ENCODE assay signal across 8 cellular contexts in the genomic region with DNA sequence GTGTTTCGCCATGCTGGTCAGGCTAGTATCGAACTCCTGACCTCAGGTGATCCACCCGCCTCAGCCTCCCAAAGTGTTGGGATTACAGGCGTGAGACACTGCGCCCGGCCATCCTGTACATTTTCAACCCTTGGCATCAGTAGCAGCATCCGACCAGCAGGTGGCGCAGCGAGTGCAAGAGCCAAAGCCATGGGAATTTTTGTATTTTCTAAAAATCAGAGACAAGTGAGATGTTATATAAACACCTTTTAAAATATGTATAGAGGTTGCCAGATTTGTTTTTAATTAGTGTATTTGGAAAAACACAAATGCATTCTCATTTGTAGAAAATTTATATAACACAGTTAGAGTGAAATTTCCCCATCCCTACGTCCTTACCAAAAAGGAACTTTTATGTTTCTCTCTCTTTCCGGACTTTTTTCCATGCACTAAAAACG. TPM values are rescaled to one million over a fixed set of nuclear protein-coding genes. Genes with fewer than 3 reads are reported as not detected.
A peak's percentile ranks its signal among the peaks of the same experiment; 100 is the strongest.
DNase-seq lines count a peak whose midpoint lies in the region; ATAC-seq and TF ChIP-seq lines count a peak whose summit lies in the region.

No MANE protein-coding gene starts in this region.

- POLR2A ChIA-PET in OCI-LY7 (lab: Charles Lee): interaction anchor here (0.7 to 2.9 kb wide), 12 partner anchors 8 to 204 kb away, joined by 3 to 11 read pairs (median 3); no protein-coding TSS in a partner anchor

- intact Hi-C loops in OCI-LY7 (cut with micrococcal nuclease; ENCODE audit: unreplicated experiment): loop anchor here (1.0 to 2.0 kb wide), 5 partner anchors 81 to 231 kb away; a partner anchor contains a TSS
- intact Hi-C loops in esophagus squamous epithelium (cut with DNase I): loop anchor here (5.0 kb wide), 2 partner anchors 154 to 194 kb away; a partner anchor contains a TSS

- H3K9me3 Mint-ChIP-seq in nephron progenitor cell: no peaks in the 10 kb centered on the region

- H3K4me3 Mint-ChIP-seq in nephron progenitor cell: no peak overlapping the region

- H3K9me2 ChIP-seq in OCI-LY7 (ENCODE audit: insufficient read depth, low read length): no peaks in the 10 kb centered on the region

- H3K4me1 ChIP-seq in OCI-LY7 (ENCODE audit: insufficient read depth, low read length, poor library complexity, severe bottlenecking) (peaks cover 17% of the 10 kb centered on the region), esophagus squamous epithelium (peaks cover 0 to 21% (median 7%) of the 10 kb centered on the region in 3 donors)

- H3K27ac ChIP-seq in OCI-LY7 (ENCODE audit: low read depth, low read length, poor library complexity, severe bottlenecking) (no peak overlapping the region), esophagus squamous epithelium (no peak overlapping the region)

- BruUV-seq in OCI-LY7 (replicated peaks; lab: Mats Ljungman, UMichigan): no TSS peak

- H3K27ac Mint-ChIP-seq in nephron progenitor cell: no peak overlapping the region

- no peaks in the 10 kb centered on the region for H3K27me3 ChIP-seq in esophagus squamous epithelium

- H3K4me2 ChIP-seq in OCI-LY7 (ENCODE audit: low read length): no peak overlapping the region

- 14 to 16% methylated on average over 11 of the region's 12 CpGs for WGBS in esophagus squamous epithelium, 2 donors

- no peaks in the 10 kb centered on the region for H3K36me3 Mint-ChIP-seq in nephron progenitor cell (ENCODE audit: low read depth)

- H3K9me3 ChIP-seq in OCI-LY7 (ENCODE audit: low read length): no peaks in the 10 kb centered on the region
- no peaks in the 10 kb centered on the region for H3K9me3 ChIP-seq in esophagus squamous epithelium

- H3K4me3 ChIP-seq in OCI-LY7 (ENCODE audit: low read depth, low read length, poor library complexity, severe bottlenecking) (no peak overlapping the region), esophagus squamous epithelium (no peak overlapping the region)

- CTCF ChIA-PET in OCI-LY7 (lab: Charles Lee; ENCODE audit: unreplicated experiment): no interaction called here

- H3K4me1 Mint-ChIP-seq in nephron progenitor cell: peaks cover 14% of the 10 kb centered on the region

- TF ChIP-seq CTCF in OCI-LY7 (conservative IDR thresholded peaks at IDR 0.05; ENCODE audit: low read length) (peak; percentile 96), esophagus squamous epithelium (IDR thresholded peaks at IDR 0.05) (peak; percentile 94 to 99 (median 96)), nephron progenitor cell (IDR thresholded peaks at IDR 0.05) (peak; percentile 97)

- H3K36me3 ChIP-seq in OCI-LY7 (ENCODE audit: insufficient read depth, low read length) (no peaks in the 10 kb centered on the region), esophagus squamous epithelium (no peaks in the 10 kb centered on the region)

- ATAC-seq in HG03432 (IDR thresholded peaks at IDR 0.05; ENCODE audit: unreplicated experiment) (peak; percentile 42), HG02623 (IDR thresholded peaks at IDR 0.05; ENCODE audit: unreplicated experiment) (no peak)
- no peak for ATAC-seq in stimulated activated naive CD8-positive, alpha-beta T cell treated with anti-CD3 and anti-CD28 coated beads, Interleukin-15, Interleukin-2, amounts not matched to agents 100 U/mL and 50 U/mL, for 24 hours

- no peak overlapping the region; the same call in 1 of the 2 replicates for H2AFZ ChIP-seq in OCI-LY7 (ENCODE audit: low read length)

- TF ChIP-seq POLR2A in esophagus squamous epithelium (IDR thresholded peaks at IDR 0.05): no peak

- DNase-seq in DMS79 treated with DMSO at 0.1 percent for 48 hours (lab: John Stamatoyannopoulos, UW) (peak; percentile 46), OCI-LY7 (ENCODE audit: low spot score) (peak; percentile 76), activated T-cell treated with anti-CD3 and anti-CD28 coated beads for 4 hours (peak; percentile 68), esophagus squamous epithelium (lab: John Stamatoyannopoulos, UW) (no peak), nephron progenitor cell (peak; percentile 86)
- DNase-seq in stimulated activated naive CD8-positive, alpha-beta T cell treated with anti-CD3 and anti-CD28 coated beads, Interleukin-15, Interleukin-2, amounts not matched to agents 100 U/mL and 50 U/mL, for 24 hours: peak; percentile 86

- H4K20me1 ChIP-seq in OCI-LY7 (ENCODE audit: insufficient read depth, low read length): no peaks in the 10 kb centered on the region

- H3K27me3 Mint-ChIP-seq in nephron progenitor cell (ENCODE audit: low read depth, poor library complexity): peaks cover 13% of the 10 kb centered on the region

- H3K79me2 ChIP-seq in OCI-LY7 (ENCODE audit: insufficient read depth, low read depth, low read length): no peaks in the 10 kb centered on the region

RNA-seq across cellular contexts. Expression of a gene that starts 36.8 kb away (rescaled TPM):
- total RNA-seq in OCI-LY7 (2014; rRNA removed; shearing (Covaris generic)): not detected in 2 replicates
- not detected in 2 replicates for total RNA-seq in OCI-LY7 (2022)
- total RNA-seq in esophagus squamous epithelium: not detected

RNA-seq across cellular contexts. Expression of a gene that starts 52.4 kb away (rescaled TPM):
- 23.4 and 24.9 TPM in 2 replicates for total RNA-seq in OCI-LY7 (2014; rRNA removed; shearing (Covaris generic))
- total RNA-seq in OCI-LY7 (2022): 44.5 and 46.7 TPM in 2 replicates
- 10 to 100 TPM in 3 of 4 donors, 1 to 10 TPM in 1; 9.7 to 26.8 (median 20.9) TPM for total RNA-seq in esophagus squamous epithelium
